8 cellular contexts compared by ENCODE assay signal in genomic region chr6:139030211-139030530, GRCh38. TPM values are rescaled to one million over a fixed set of nuclear protein-coding genes. Genes with fewer than 3 reads are reported as not detected.
DNase-seq lines count a peak whose midpoint lies in the region; ATAC-seq and TF ChIP-seq lines count a peak whose summit lies in the region.

No MANE protein-coding gene starts in this region.

- CTCF ChIA-PET in A673 (lab: Charles Lee): no interaction called here
- CTCF ChIA-PET in HEK293 (lab: Yijun Ruan, JAX): interaction anchor here (0.7 to 1.1 kb wide), 2 partner anchors 41 to 1085 kb away, joined by 3 to 5 read pairs; no protein-coding TSS in a partner anchor
- CTCF ChIA-PET in mammary epithelial cell (lab: Charles Lee; ENCODE audit: low non-redundant PET): no interaction called here

- H2AFZ ChIP-seq in mammary epithelial cell (ENCODE audit: low read depth, low read length): peak overlapping the region; percentile 98

- intact Hi-C loops in A673 (cut with micrococcal nuclease; ENCODE audit: unreplicated experiment) (no loop called here), mammary epithelial cell (cut with micrococcal nuclease) (no loop called here)

- no peak for TF ChIP-seq CTCF in A673 (conservative IDR thresholded peaks at IDR 0.05; ENCODE audit: low read depth, low read length)
- TF ChIP-seq CTCF in HEK293 (tag by site-specific recombination; IDR thresholded peaks at IDR 0.05): no peak
- TF ChIP-seq CTCF in mammary epithelial cell (conservative IDR thresholded peaks at IDR 0.05 in 1 of 2, IDR thresholded peaks at IDR 0.05 in 1 of 2; ENCODE audit: extremely low read depth in 1 of 2, insufficient read depth in 1 of 2, low read depth in 1 of 2, low read length in 2 of 2): no peak

- H3K79me2 ChIP-seq in mammary epithelial cell (ENCODE audit: insufficient read depth, low read length): peaks cover 55% of the 10 kb centered on the region

- peaks cover 19% of the 10 kb centered on the region for H3K4me1 ChIP-seq in A673 (ENCODE audit: insufficient read depth, low read length, poor library complexity, severe bottlenecking)
- H3K4me1 ChIP-seq in HEK293 (ENCODE audit: control insufficient read depth, insufficient read depth, low read length): peaks cover 7% of the 10 kb centered on the region
- peaks cover 12% of the 10 kb centered on the region for H3K4me1 ChIP-seq in mammary epithelial cell (ENCODE audit: insufficient read depth, low read length)
- H3K4me1 ChIP-seq in mesodermal cell (ENCODE audit: control insufficient read depth, insufficient read depth, low read length, poor library complexity, severe bottlenecking): peaks cover 9% of the 10 kb centered on the region

- H3K9me3 ChIP-seq in A673 (ENCODE audit: low read depth, low read length, poor library complexity, severe bottlenecking): no peaks in the 10 kb centered on the region
- H3K9me3 ChIP-seq in HEK293 (ENCODE audit: control insufficient read depth, insufficient read depth, low read depth, low read length): no peaks in the 10 kb centered on the region
- no peaks in the 10 kb centered on the region for H3K9me3 ChIP-seq in mammary epithelial cell (replicated peaks; ENCODE audit: insufficient read depth, low read length)
- H3K9me3 ChIP-seq in mesodermal cell (ENCODE audit: control insufficient read depth, low read length): no peaks in the 10 kb centered on the region

- no TSS peak for BruUV-seq in A673 (replicated peaks; lab: Mats Ljungman, UMichigan)
- no TSS peak for BruUV-seq in mammary epithelial cell (replicated peaks; lab: Mats Ljungman, UMichigan)

- ATAC-seq in GM21619 (IDR thresholded peaks at IDR 0.05; ENCODE audit: unreplicated experiment) (no peak), HG03521 (IDR thresholded peaks at IDR 0.05; ENCODE audit: unreplicated experiment) (no peak)

- H3K9ac ChIP-seq in mammary epithelial cell (ENCODE audit: insufficient read depth, low read length): no peak overlapping the region

- peak overlapping the region; percentile 77 for H3K4me3 ChIP-seq in A673 (ENCODE audit: low read depth, low read length, poor library complexity, severe bottlenecking)
- peak overlapping the region; percentile 92; the same call in 1 of the 2 replicates for H3K4me3 ChIP-seq in HEK293 (ENCODE audit: low read depth, low read length)
- H3K4me3 ChIP-seq in mammary epithelial cell (replicated peaks in 1 of 3; ENCODE audit: insufficient read depth in 1 of 3, low read depth in 2 of 3, low read length in 3 of 3): peak overlapping the region; percentile 81 to 98 (median 81)
- H3K4me3 ChIP-seq in mesodermal cell (ENCODE audit: extremely low read depth, insufficient read depth, low read length, poor library complexity, severe bottlenecking): peak overlapping the region; percentile 93

- dilution Hi-C loops in mammary epithelial cell (cut with HindIII; ENCODE audit: low sequenced_read_pairs): no loop called here

- H3K27ac ChIP-seq in A673 (ENCODE audit: low read depth, low read length, poor library complexity, severe bottlenecking) (peak overlapping the region; percentile 81), HEK293 (ENCODE audit: extremely low read depth, low read depth, low read length) (no peak overlapping the region), mammary epithelial cell (ENCODE audit: insufficient read depth, low read depth, low read length) (peak overlapping the region; percentile 83), mesodermal cell (ENCODE audit: low read depth, low read length, severe bottlenecking) (peak overlapping the region; percentile 87)

- no peaks in the 10 kb centered on the region for H4K20me1 ChIP-seq in mammary epithelial cell (ENCODE audit: insufficient read depth, low read length)

- POLR2A ChIA-PET in A673 (lab: Charles Lee; ENCODE audit: low non-redundant PET): interaction anchor here (0.6 kb wide), 1 partner anchor 52 kb away, joined by 3 read pairs; no protein-coding TSS in a partner anchor
- POLR2A ChIA-PET in HEK293 (lab: Yijun Ruan, JAX): interaction anchor here (0.8 to 1.1 kb wide), 3 partner anchors 42 to 121 kb away, joined by 3 to 4 read pairs (median 3); partner anchors contain the start of gene REPS1

- H3K36me3 ChIP-seq in A673 (ENCODE audit: insufficient read depth, low read length, poor library complexity, severe bottlenecking): peaks cover 5% of the 10 kb centered on the region
- H3K36me3 ChIP-seq in HEK293 (ENCODE audit: control insufficient read depth in 2 of 2, insufficient read depth in 1 of 2, low read length in 2 of 2): peaks cover 0 to 18% of the 10 kb centered on the region in 2 experiments; a peak in 1 of 3 replicates
- peaks cover 5% of the 10 kb centered on the region for H3K36me3 ChIP-seq in mammary epithelial cell (ENCODE audit: insufficient read depth, low read length)
- peaks cover 30% of the 10 kb centered on the region for H3K36me3 ChIP-seq in mesodermal cell (ENCODE audit: control insufficient read depth, insufficient read depth, low read length)

- in situ Hi-C loops in mammary epithelial cell (cut with MboI; ENCODE audit: low sequenced_read_pairs in 2 of 2): no loop called here

- H3K4me2 ChIP-seq in mammary epithelial cell (ENCODE audit: insufficient read depth, low read depth, low read length): peak overlapping the region; percentile 85

- whole genome bisulfite sequencing in mammary epithelial cell (ENCODE audit: low coverage, missing lambda C conversion rate): 68% methylated on average over 2 of the region's 2 CpGs
- WGBS in mesodermal cell (ENCODE audit: insufficient coverage in 2 of 2), 2 experiments: no CpG with 5 or more reads among the region's 2 CpGs

- DNase-seq in A673 (ENCODE audit: low spot score) (no peak), mammary epithelial cell (no peak)
- DNase-seq in effector CD8-positive, alpha-beta T cell (lab: John Stamatoyannopoulos, UW): no peak
- no peak for DNase-seq in effector CD4-positive, alpha-beta T cell

- H3K27me3 ChIP-seq in A673 (replicated peaks; ENCODE audit: insufficient read depth, low read depth, low read length, poor library complexity): no peaks in the 10 kb centered on the region
- no peaks in the 10 kb centered on the region for H3K27me3 ChIP-seq in mammary epithelial cell (ENCODE audit: insufficient read depth, low read length)

TF ChIP-seq in HEK293, 187 proteins besides CTCF, POLR2A, EP300 and RAD21:
- TF ChIP-seq ZNF146 (tag by site-specific recombination; IDR thresholded peaks at IDR 0.05) (no peak), ZNF777 (tag by site-specific recombination; IDR thresholded peaks at IDR 0.05; ENCODE audit: borderline replicate concordance) (no peak), KLF10 (tag by site-specific recombination; IDR thresholded peaks at IDR 0.05) (no peak)

RNA-seq across cellular contexts. Expression of gene ABRACL, which starts 1.6 kb away (rescaled TPM):
- total RNA-seq in A673 (2021): 65.9 and 98.5 TPM in 2 replicates
- 10 to 100 TPM; 42.5 to 50.4 TPM for total RNA-seq in mammary epithelial cell
- 65.2 TPM for polyA plus RNA-seq in mammary epithelial cell
- polyA minus RNA-seq in mammary epithelial cell: 9.5 TPM
- 135 TPM for polyA plus RNA-seq in mesodermal cell (2013, experiment 1 of 2)
- polyA plus RNA-seq in mesodermal cell (2013, experiment 2 of 2): 133 TPM

RNA-seq across cellular contexts. Expression of gene REPS1, which starts 42.1 kb away (rescaled TPM):
- total RNA-seq in A673 (2021) (63.4 and 64.9 TPM in 2 replicates), mammary epithelial cell (10 to 100 TPM; 39.5 to 55.8 TPM)
- 45.8 TPM for polyA plus RNA-seq in mammary epithelial cell
- polyA minus RNA-seq in mammary epithelial cell: 55.7 TPM
- 54.6 TPM for polyA plus RNA-seq in mesodermal cell (2013, experiment 1 of 2)
- 52.9 TPM for polyA plus RNA-seq in mesodermal cell (2013, experiment 2 of 2)
